ENCODE assay signal across 23 cellular contexts in the genomic region with DNA sequence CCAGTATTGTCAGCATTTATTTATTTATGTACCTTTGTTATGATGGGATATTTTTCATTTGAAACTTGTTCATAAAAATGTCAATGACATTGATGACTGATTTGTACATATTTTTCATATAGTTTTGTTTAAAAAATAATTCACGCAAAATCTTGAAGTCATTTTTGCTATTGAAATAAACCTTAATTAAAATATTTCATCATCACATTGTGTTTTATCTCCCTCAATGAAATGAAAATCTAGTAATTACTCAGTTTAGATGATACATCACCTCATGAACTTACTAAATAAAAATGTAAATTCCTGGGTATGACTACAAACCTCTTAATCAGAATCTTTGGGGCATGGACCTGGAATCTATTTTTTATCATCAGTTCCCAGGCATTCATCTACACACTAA.
"Had no signal": no experiment of that assay in that cellular context is flagged by ENCODE, and none has a peak within 500 bp of the region (broad histone marks: within the 10 kb centered on the region; RNA-seq: fewer than 3 reads in every experiment).

No MANE protein-coding gene starts in this region.

- H3K4me3 ChIP-seq: MG63, SJCRH30 had no signal

- DNase-seq: Karpas-422, KBM-7, MG63, NCI-H1092, NCI-H1105 treated with DMSO at 0.1 percent for 48 hours, NCI-H1417 treated with DMSO at 0.1 percent for 48 hours, NCI-H146, NCI-H1694 treated with DMSO at 0.1 percent for 48 hours, NCI-H2029, NCI-H2081 treated with DMSO at 0.1 percent for 48 hours, NCI-H2171, NCI-H226, NCI-H446, NCI-H510A, NCI-H524 treated with DMSO at 0.1 percent for 48 hours, NCI-H69, NCI-H774, SHP77 treated with DMSO at 0.1 percent for 48 hours, SJCRH30, T-helper 1 cell had no signal

- H3K9me3 ChIP-seq: MG63, SJCRH30 had no signal

- H3K27me3 ChIP-seq: MG63, SJCRH30 had no signal

- H3K27ac ChIP-seq: SJCRH30 had no signal

- ATAC-seq: Panc1, Right ventricle myocardium inferior, SK-N-SH treated with all-trans-retinoic acid at 6 μM for 48 hours had no signal

- H3K4me1 ChIP-seq: SJCRH30 had no signal
